ENCODE assay signal across 21 cellular contexts in genomic region chr14:100988956-100989355, GRCh38.
"Had no signal": no experiment of that assay in that cellular context is flagged by ENCODE, and none has a peak within 500 bp of the region (broad histone marks: within the 10 kb centered on the region; RNA-seq: fewer than 3 reads in every experiment).

No MANE protein-coding gene starts in this region.

- H3K9me3 Mint-ChIP-seq: activated CD4-positive, alpha-beta T cell treated with anti-CD3 and anti-CD28 coated beads, Interleukin-2, amount 10 ng/mL, durations not matched to agents 7 days and 5 days; activated naive CD4-positive, alpha-beta T cell treated with anti-CD3 and anti-CD28 coated beads, Interleukin-2, amount 50 U/mL, for 72 hours; immature natural killer cell; natural killer cell; T-helper 2 cell treated with Interferon-gamma antibody and Interleukin-4, amounts not matched to agents 5 μg/mL and 100 μg/mL, for 36 hours; type B pancreatic cell had no signal

- H3K79me2 ChIP-seq: hepatocyte had no signal

- H3K27me3 ChIP-seq: hepatocyte, vagina had no signal

- DNase-seq: activated CD4-positive, alpha-beta T cell treated with anti-CD3 and anti-CD28 coated beads, Interleukin-2, amount 10 ng/mL, durations not matched to agents 7 days and 5 days; activated CD4-positive, CD25-positive, alpha-beta regulatory T cell treated with anti-CD3 and anti-CD28 coated beads, Interleukin-2, amount 50 U/mL, for 72 hours; activated CD8-positive, alpha-beta T cell treated with anti-CD3 and anti-CD28 coated beads, Interleukin-2, amount 10 ng/mL, durations not matched to agents 7 days and 5 days; aorta; cerebellar nuclear complex; cortex of kidney; foreskin melanocyte; immature natural killer cell; left ventricle myocardium inferior; midbrain; natural killer cell; stimulated activated CD4-positive, alpha-beta T cell treated with anti-CD3 and anti-CD28 coated beads, Interleukin-4, amount 100 ng/mL, for 24 hours; stimulated activated naive CD4-positive, alpha-beta T cell treated with Interleukin-2 at 50 U/mL for 16 hours; WERI-Rb-1 had no signal

- H3K4me3 ChIP-seq: hepatocyte, left ventricle myocardium inferior, thoracic aorta, vagina had no signal

- ATAC-seq: activated CD8-positive, alpha-beta T cell treated with anti-CD3 and anti-CD28 coated beads, Interleukin-2, amount 10 ng/mL, durations not matched to agents 7 days and 5 days; natural killer cell had no signal

- H3K4me1 ChIP-seq: left ventricle myocardium inferior, vagina had no signal

- H3K36me3 ChIP-seq: left ventricle myocardium inferior, thoracic aorta, vagina, WERI-Rb-1 had no signal

- H2AFZ ChIP-seq: hepatocyte had no signal

- H3K4me2 ChIP-seq: hepatocyte had no signal

- H3K4me3 Mint-ChIP-seq: activated CD4-positive, alpha-beta T cell treated with anti-CD3 and anti-CD28 coated beads, Interleukin-2, amount 10 ng/mL, durations not matched to agents 7 days and 5 days; activated CD8-positive, alpha-beta T cell treated with anti-CD3 and anti-CD28 coated beads, Interleukin-2, amount 10 ng/mL, durations not matched to agents 7 days and 5 days; immature natural killer cell; natural killer cell; T-helper 2 cell treated with Interferon-gamma antibody and Interleukin-4, amounts not matched to agents 5 μg/mL and 100 μg/mL, for 36 hours; type B pancreatic cell had no signal

- H3K9me3 ChIP-seq: left ventricle myocardium inferior, thoracic aorta, vagina had no signal

- H3K4me1 Mint-ChIP-seq: activated CD4-positive, alpha-beta T cell treated with anti-CD3 and anti-CD28 coated beads, Interleukin-2, amount 10 ng/mL, durations not matched to agents 7 days and 5 days; immature natural killer cell; natural killer cell had no signal

- H3K27me3 Mint-ChIP-seq: progenitor cell of endocrine pancreas, type B pancreatic cell had no signal

- H3K27ac ChIP-seq: hepatocyte, left ventricle myocardium inferior, thoracic aorta, vagina, WERI-Rb-1 had no signal

- H3K36me3 Mint-ChIP-seq: activated naive CD4-positive, alpha-beta T cell treated with anti-CD3 and anti-CD28 coated beads, Interleukin-2, amount 50 U/mL, for 72 hours; immature natural killer cell; natural killer cell; type B pancreatic cell had no signal
